Comparison of ENCODE assay signal across 12 cellular contexts in genomic region chr7:43570688-43571365, GRCh38. TPM values are rescaled to one million over a fixed set of nuclear protein-coding genes. Genes with fewer than 3 reads are reported as not detected.
DNase-seq lines count a peak whose midpoint lies in the region; ATAC-seq, FAIRE-seq and TF ChIP-seq lines count a peak whose summit lies in the region.
"Had no signal": no experiment of that assay in that cellular context is flagged by ENCODE, and none has a peak within 500 bp of the region (broad histone marks: within the 10 kb centered on the region; RNA-seq: fewer than 3 reads in every experiment).

No MANE protein-coding gene starts in this region.

- no peaks in the 10 kb centered on the region for H3K4me1 ChIP-seq in H1 (replicated peaks in 1 of 4; ENCODE audit: control insufficient read depth in 3 of 4, insufficient read depth in 4 of 4, low read length in 3 of 4)
- no peaks in the 10 kb centered on the region for H3K4me1 ChIP-seq in right cardiac atrium (ENCODE audit: control insufficient read depth, insufficient read depth, low read length)
- H3K4me1 ChIP-seq in CD8-positive, alpha-beta T cell (ENCODE audit: insufficient read depth, low read length) = no peaks in the 10 kb centered on the region
- H3K4me1 ChIP-seq: neural progenitor cell had no signal

- H3K9me3 Mint-ChIP-seq in CD8-positive, alpha-beta T cell = no peaks in the 10 kb centered on the region
- H3K9me3 Mint-ChIP-seq: neural progenitor cell had no signal

- H4K91ac ChIP-seq in H1 (replicated peaks; ENCODE audit: insufficient read length, low read length) = peak overlapping the region; percentile 55

- no peaks in the 10 kb centered on the region for H3K36me3 Mint-ChIP-seq in CD8-positive, alpha-beta T cell
- H3K36me3 Mint-ChIP-seq: neural progenitor cell had no signal

- H3K23ac ChIP-seq in H1 (ENCODE audit: insufficient read length) = no peak overlapping the region

- H3K27ac ChIP-seq in H1 (ENCODE audit: low read depth, low read length) = no peak overlapping the region
- H3K27ac ChIP-seq in right cardiac atrium (ENCODE audit: low read length) = no peak overlapping the region
- H3K27ac ChIP-seq in CD8-positive, alpha-beta T cell (ENCODE audit: low read depth, low read length) = no peak overlapping the region
- H3K27ac ChIP-seq: neural progenitor cell, thoracic aorta had no signal

- no peak for TF ChIP-seq EP300 in H1 (IDR thresholded peaks at IDR 0.05; ENCODE audit: borderline replicate concordance in 1 of 2, low read depth in 2 of 2, low read length in 2 of 2)

- no peaks in the 10 kb centered on the region for H3K36me3 ChIP-seq in H1 (ENCODE audit: control insufficient read depth in 2 of 4, insufficient read depth in 4 of 4, low read length in 3 of 4)
- H3K36me3 ChIP-seq in CD8-positive, alpha-beta T cell (ENCODE audit: insufficient read depth, low read length) = no peaks in the 10 kb centered on the region
- H3K36me3 ChIP-seq: neural progenitor cell, thoracic aorta had no signal

- no peak overlapping the region for H3K4ac ChIP-seq in H1 (replicated peaks; ENCODE audit: insufficient read length, low read depth, low read length)

- H2BK12ac ChIP-seq in H1 (ENCODE audit: low read depth, low read length) = no peak overlapping the region

- no peak overlapping the region for H4K8ac ChIP-seq in H1 (ENCODE audit: extremely low read depth, insufficient read depth, low read length)

- intact Hi-C loops in right cardiac atrium (cut with DNase I) = loop anchor here in 1 of 4 donors (10.0 kb wide), 1 partner anchor 274 kb away; no protein-coding TSS in a partner anchor
- intact Hi-C loops in CD8-positive, alpha-beta T cell (cut with DNase I, micrococcal nuclease) = no loop called here

- DNase-seq in H1 (ENCODE audit: low read depth in 1 of 2, low spot score in 2 of 2) (no peak), AG08396 (ENCODE audit: low spot score) (no peak), right cardiac atrium (no peak)
- DNase-seq in stimulated activated naive CD8-positive, alpha-beta T cell treated with anti-CD3 and anti-CD28 coated beads, Interleukin-15, Interleukin-2, amounts not matched to agents 100 U/mL and 50 U/mL, for 24 hours = no peak
- DNase-seq in CD8-positive, alpha-beta T cell = no peak
- DNase-seq: DMS153, NCI-H524 treated with DMSO at 0.1 percent for 48 hours had no signal

- H3K9ac ChIP-seq in H1 (replicated peaks in 1 of 4; ENCODE audit: extremely low read depth in 1 of 4, low read depth in 3 of 4, low read length in 3 of 4) = no peak overlapping the region
- H3K9ac ChIP-seq: neural progenitor cell had no signal

- no peaks in the 10 kb centered on the region for H3K27me3 Mint-ChIP-seq in CD8-positive, alpha-beta T cell (ENCODE audit: low read depth)

- H3K9me3 ChIP-seq in H1 (ENCODE audit: insufficient read depth in 2 of 2, low read depth in 1 of 2, low read length in 1 of 2) (no peaks in the 10 kb centered on the region), right cardiac atrium (ENCODE audit: control insufficient read depth, low read length) (no peaks in the 10 kb centered on the region)
- H3K9me3 ChIP-seq in CD8-positive, alpha-beta T cell (ENCODE audit: low read length) = no peaks in the 10 kb centered on the region
- H3K9me3 ChIP-seq: thoracic aorta had no signal

- POLR2A ChIA-PET in H1 (lab: Charles Lee; ENCODE audit: partially characterized antibody) = no interaction called here
- POLR2A ChIA-PET in CD8-positive, alpha-beta T cell (lab: Charles Lee) = interaction anchor here (1.3 to 2.4 kb wide), 2 partner anchors 12 to 159 kb away, joined by 6 to 8 read pairs; partner anchors contain the start of genes COA1 and STK17A

- H3K27me3 ChIP-seq in H1 (replicated peaks in 1 of 4; ENCODE audit: control insufficient read depth in 3 of 4, extremely low read depth in 1 of 4, insufficient read depth in 3 of 4, low read length in 3 of 4) (no peaks in the 10 kb centered on the region), right cardiac atrium (ENCODE audit: control insufficient read depth, insufficient read depth) (no peaks in the 10 kb centered on the region)
- H3K27me3 ChIP-seq in CD8-positive, alpha-beta T cell (ENCODE audit: insufficient read depth, low read length) = no peaks in the 10 kb centered on the region
- H3K27me3 ChIP-seq: neural progenitor cell had no signal

- H2AK5ac ChIP-seq in H1 (ENCODE audit: low read depth, low read length) = no peak overlapping the region

- no peaks in the 10 kb centered on the region for H4K20me1 ChIP-seq in H1 (replicated peaks in 1 of 2; ENCODE audit: control insufficient read depth in 1 of 2, insufficient read depth in 2 of 2, low read length in 2 of 2)

- H3K4me2 ChIP-seq in H1 (ENCODE audit: insufficient read depth in 1 of 2, low read depth in 2 of 2, low read length in 2 of 2) = no peak overlapping the region
- H3K4me2 ChIP-seq: neural progenitor cell had no signal

- no peaks in the 10 kb centered on the region for H3K79me1 ChIP-seq in H1 (ENCODE audit: low read depth, low read length)

- peaks cover 4% of the 10 kb centered on the region for H3K4me1 Mint-ChIP-seq in CD8-positive, alpha-beta T cell (ENCODE audit: low read depth)

- H3K4me3 ChIP-seq in H1 (ENCODE audit: extremely low read depth in 1 of 4, insufficient read depth in 2 of 4, low read depth in 3 of 4, low read length in 4 of 4) = no peak overlapping the region
- H3K4me3 ChIP-seq in right cardiac atrium (ENCODE audit: low read length) = no peak overlapping the region
- no peak overlapping the region for H3K4me3 ChIP-seq in CD8-positive, alpha-beta T cell (ENCODE audit: low read depth, low read length)
- H3K4me3 ChIP-seq: neural progenitor cell, thoracic aorta had no signal

- FAIRE-seq in H1 (lab: Jason Lieb, UNC) = no peak

- no peak overlapping the region for H4K5ac ChIP-seq in H1 (ENCODE audit: insufficient read length, low read depth, low read length)

- TF ChIP-seq POLR2A in H1 (IDR thresholded peaks at IDR 0.05; ENCODE audit: control extremely low read depth in 1 of 2, low read depth in 2 of 2, low read length in 2 of 2) = no peak

- H2BK20ac ChIP-seq in H1 (ENCODE audit: low read length) = no peak overlapping the region

- no peaks in the 10 kb centered on the region for H3K79me2 ChIP-seq in H1 (ENCODE audit: control insufficient read depth in 1 of 2, insufficient read depth in 2 of 2, low read length in 2 of 2)

- no peaks in the 10 kb centered on the region for H3K23me2 ChIP-seq in H1 (ENCODE audit: low read depth, low read length)

- H3K27ac Mint-ChIP-seq in CD8-positive, alpha-beta T cell = no peak overlapping the region
- H3K27ac Mint-ChIP-seq: neural progenitor cell had no signal

- CTCF ChIA-PET in H1 (lab: Charles Lee; ENCODE audit: partially characterized antibody) = interaction anchor here (0.7 to 8.5 kb wide), 4 partner anchors 12 to 409 kb away, joined by 3 to 44 read pairs (median 3); partner anchors contain the start of gene STK17A
- CTCF ChIA-PET in CD8-positive, alpha-beta T cell (lab: Charles Lee) = interaction anchor here (0.7 to 4.5 kb wide), 4 partner anchors 11 to 624 kb away, joined by 3 to 34 read pairs (median 4); partner anchors contain the start of gene STK17A

- H3K14ac ChIP-seq in H1 (ENCODE audit: insufficient read length) = no peak overlapping the region

- H2BK120ac ChIP-seq in H1 (replicated peaks; ENCODE audit: low read depth, low read length) = no peak overlapping the region

- no peak for TF ChIP-seq RAD21 in H1 (IDR thresholded peaks at IDR 0.05 in 1 of 2, conservative IDR thresholded peaks at IDR 0.05 in 1 of 2; ENCODE audit: low read depth in 2 of 2, low read length in 2 of 2)

- no peak overlapping the region for H3K4me3 Mint-ChIP-seq in CD8-positive, alpha-beta T cell
- H3K4me3 Mint-ChIP-seq: neural progenitor cell had no signal

- no peak overlapping the region for H2BK15ac ChIP-seq in H1 (ENCODE audit: low read length)

- H3K56ac ChIP-seq in H1 (replicated peaks; ENCODE audit: insufficient read length, low read depth, low read length) = no peak overlapping the region

- H2BK5ac ChIP-seq in H1 (ENCODE audit: low read depth, low read length) = no peak overlapping the region

- WGBS in H1 (ENCODE audit: extremely low coverage in 1 of 2, insufficient coverage in 1 of 2, insufficient read length in 1 of 2, insufficient replicate concordance in 2 of 2, low coverage in 1 of 2, low lambda C conversion rate in 2 of 2, missing lambda C conversion rate in 1 of 2), 2 experiments = 93% methylated on average over 4 of the region's 4 CpGs; no CpG with 5 or more reads in 1 of the 2 experiments
- WGBS in right cardiac atrium = 87% methylated on average over 4 of the region's 4 CpGs

- TF ChIP-seq CTCF in H1 (IDR thresholded peaks at IDR 0.05; ENCODE audit: control extremely low read depth in 1 of 3, insufficient read depth in 1 of 3, low read depth in 1 of 3, low read length in 3 of 3) = no peak
- no peak for TF ChIP-seq CTCF in CD8-positive, alpha-beta T cell (IDR thresholded peaks at IDR 0.05)

- H2AFZ ChIP-seq in H1 (ENCODE audit: low read length) = no peak overlapping the region
- H2AFZ ChIP-seq: neural progenitor cell had no signal

- ATAC-seq in GM18520 (IDR thresholded peaks at IDR 0.05; ENCODE audit: unreplicated experiment) (peak; percentile 78), GM21423 (IDR thresholded peaks at IDR 0.05; ENCODE audit: unreplicated experiment) (peak; percentile 45), HG03108 (IDR thresholded peaks at IDR 0.05; ENCODE audit: unreplicated experiment) (peak; percentile 67), right cardiac atrium (no peak)
- ATAC-seq in stimulated activated naive CD8-positive, alpha-beta T cell treated with anti-CD3 and anti-CD28 coated beads, Interleukin-15, Interleukin-2, amounts not matched to agents 100 U/mL and 50 U/mL, for 24 hours = no peak
- ATAC-seq in CD8-positive, alpha-beta T cell = no peak

- H3K18ac ChIP-seq in H1 (ENCODE audit: extremely low read depth, low read length) = no peak overlapping the region

TF ChIP-seq in H1, 55 proteins besides CTCF, POLR2A, EP300 and RAD21 (continues in another document):
- TF ChIP-seq HDAC2 (IDR thresholded peaks at IDR 0.05; ENCODE audit: borderline replicate concordance in 1 of 2, low read depth in 2 of 2, low read length in 2 of 2) (no peak), TCF12 (IDR thresholded peaks at IDR 0.05; ENCODE audit: low read depth, low read length) (no peak), RBBP5 (IDR thresholded peaks at IDR 0.05; ENCODE audit: borderline replicate concordance, low read depth, low read length) (no peak), POU5F1 (IDR thresholded peaks at IDR 0.05; ENCODE audit: low read depth, low read length) (no peak)

RNA-seq across cellular contexts. Expression of gene STK17A, which starts 12.1 kb away (rescaled TPM):
- total RNA-seq in H1 (2021; fragmentation: NEBNext Ultra II Directional; extraction: Animal tissue kit (Norgen Biotek cat#: 25700)) = 12.2 and 13.4 TPM in 2 replicates
- 2.0 and 2.2 TPM in 2 replicates for polyA plus RNA-seq in H1 (2011; rRNA removed)
- polyA plus RNA-seq in H1 (2011; cell fraction: cytosol; rRNA removed) = 4.4 TPM
- polyA plus RNA-seq in H1 (2011; cell fraction: nucleus; rRNA removed) = 1.7 TPM
- 5.0 to 13.6 TPM (median 5.5 TPM) in 4 replicates for polyA plus RNA-seq in H1 (2012, experiment 1 of 2)
- polyA plus RNA-seq in H1 (2012, experiment 2 of 2) = 1.9 TPM
- polyA plus RNA-seq in H1 (2013, experiment 1 of 2) = 6.3 TPM
- polyA plus RNA-seq in H1 (2013, experiment 2 of 2) = 6.4 TPM
- polyA minus RNA-seq in H1 (2011; rRNA and poly(A)+ RNA removed) = 2.3 and 2.6 TPM in 2 replicates
- 3.7 TPM for polyA minus RNA-seq in H1 (2011; cell fraction: cytosol; rRNA and poly(A)+ RNA removed)
- 3.8 TPM for polyA minus RNA-seq in H1 (2011; cell fraction: nucleus; rRNA and poly(A)+ RNA removed)
- 10 to 100 TPM; 15.7 to 43.3 (median 35.0) TPM for total RNA-seq in right cardiac atrium
- 22.1 TPM for polyA plus RNA-seq in right cardiac atrium
- total RNA-seq in CD8-positive, alpha-beta T cell = 100 to 1,000 TPM; 301 to 311 TPM

Comparison
In these comparisons a context has a peak if more than half of its experiments do, and no peak if none do; other contexts are left out.
1. ATAC-seq: peak in GM18520 (single experiment), GM21423 (single experiment) and HG03108 (single experiment); none in right cardiac atrium (0 of 2), stimulated activated naive CD8-positive, alpha-beta T cell treated with anti-CD3 and anti-CD28 coated beads, Interleukin-15, Interleukin-2, amounts not matched to agents 100 U/mL and 50 U/mL, for 24 hours (single experiment) and CD8-positive, alpha-beta T cell (single experiment).
2. RNA of gene STK17A, which starts 12.1 kb away (total RNA-seq): 301 to 311 TPM in CD8-positive, alpha-beta T cell; 15.7 to 43.3 TPM in right cardiac atrium and 12.2 to 13.4 TPM in H1; every median in the first group is over 4 times any median in the second.